Comparison of ENCODE assay signal across 26 cellular contexts in genomic region chr4:55407764-55408163, GRCh38.
"Had no signal": no experiment of that assay in that cellular context is flagged by ENCODE, and none has a peak within 500 bp of the region (broad histone marks: within the 10 kb centered on the region; RNA-seq: fewer than 3 reads in every experiment).

No MANE protein-coding gene starts in this region.

- H3K9ac ChIP-seq: neural progenitor cell had no signal

- H3K9me3 ChIP-seq: psoas muscle, sigmoid colon, suprapubic skin, tibial artery, upper lobe of left lung, uterus had no signal

- H3K27ac ChIP-seq: coronary artery, foreskin keratinocyte, neural progenitor cell, psoas muscle, sigmoid colon, skin epidermis, suprapubic skin, tibial artery, upper lobe of left lung, uterus had no signal

- H3K36me3 ChIP-seq: neural progenitor cell, uterus had no signal

- ATAC-seq: foreskin keratinocyte; left colon; natural killer cell; psoas muscle; stimulated activated naive CD8-positive, alpha-beta T cell treated with anti-CD3 and anti-CD28 coated beads, Interleukin-15, Interleukin-2, amounts not matched to agents 100 U/mL and 50 U/mL, for 24 hours had no signal

- FAIRE-seq: endothelial cell of umbilical vein had no signal

- H3K36me3 Mint-ChIP-seq: natural killer cell had no signal

- H3K4me2 ChIP-seq: neural progenitor cell had no signal

- H3K4me3 Mint-ChIP-seq: endodermal cell; mesothelial cell of epicardium; natural killer cell; neural progenitor cell; stimulated activated effector memory CD8-positive, alpha-beta T cell treated with anti-CD3 and anti-CD28 coated beads, Interleukin-12 subunit alpha, Interleukin-12 subunit beta, amount 100 ng/mL, for 72 hours had no signal

- H3K27ac Mint-ChIP-seq: endodermal cell, mesothelial cell of epicardium, neural progenitor cell had no signal

- H2AFZ ChIP-seq: neural progenitor cell had no signal

- H3K4me1 Mint-ChIP-seq: neural progenitor cell had no signal

- H3K27me3 ChIP-seq: foreskin keratinocyte, neural progenitor cell, sigmoid colon, suprapubic skin, tibial artery, upper lobe of left lung, uterus had no signal

- DNase-seq: effector CD4-positive, alpha-beta T cell; endodermal cell; erythroblast; foreskin keratinocyte; head of caudate nucleus; hippocampal formation; left colon; mammary epithelial cell; natural killer cell; occipital lobe; psoas muscle; retina; sigmoid colon; stimulated activated CD4-positive, alpha-beta T cell treated with anti-CD3 and anti-CD28 coated beads, Interleukin-4, amount 100 ng/mL, for 1 hour; stimulated activated CD8-positive, alpha-beta memory T cell treated with anti-CD3 and anti-CD28 coated beads, Interleukin-4, amount 100 ng/mL, for 48 hours; stimulated activated naive CD8-positive, alpha-beta T cell treated with anti-CD3 and anti-CD28 coated beads, Interleukin-15, Interleukin-2, amounts not matched to agents 100 U/mL and 50 U/mL, for 24 hours; tibial artery; upper lobe of left lung; uterus had no signal

- H3K4me1 ChIP-seq: foreskin keratinocyte, uterus had no signal

- H3K9me3 Mint-ChIP-seq: mesothelial cell of epicardium; natural killer cell; neural progenitor cell; stimulated activated effector memory CD8-positive, alpha-beta T cell treated with anti-CD3 and anti-CD28 coated beads, Interleukin-12 subunit alpha, Interleukin-12 subunit beta, amount 100 ng/mL, for 72 hours had no signal

- H3K4me3 ChIP-seq: coronary artery, neural progenitor cell, psoas muscle, sigmoid colon, skin epidermis, suprapubic skin, tibial artery, upper lobe of left lung, uterus had no signal
